13 cellular contexts compared by ENCODE assay signal in genomic region chr10:25082276-25083204, GRCh38.
DNase-seq lines count a peak whose midpoint lies in the region; ATAC-seq and TF ChIP-seq lines count a peak whose summit lies in the region.
"Had no signal": no experiment of that assay in that cellular context is flagged by ENCODE, and none has a peak within 500 bp of the region (broad histone marks: within the 10 kb centered on the region; RNA-seq: fewer than 3 reads in every experiment).

No MANE protein-coding gene starts in this region.

- WGBS in heart left ventricle, 4 donors: 50 to 58% (median 52%) methylated on average over 8 of the region's 8 CpGs
- 57 to 70% methylated on average over 8 of the region's 8 CpGs for WGBS in upper lobe of left lung, 2 donors
- 64 to 73% (median 65%) methylated on average over 8 of the region's 8 CpGs for WGBS in psoas muscle, 3 donors

- TF ChIP-seq CTCF in heart left ventricle (IDR thresholded peaks at IDR 0.05) (no peak), upper lobe of left lung (IDR thresholded peaks at IDR 0.05) (no peak), psoas muscle (IDR thresholded peaks at IDR 0.05) (no peak)

- intact Hi-C loops in Right ventricle myocardium inferior (cut with DNase I) (loop anchor here (5.0 to 10.0 kb wide), 3 partner anchors 65 to 468 kb away; partner anchors contain the start of genes ARHGAP21, ENKUR and THNSL1), heart left ventricle (cut with DNase I) (loop anchor here (2.0 to 10.0 kb wide), 10 partner anchors 54 to 465 kb away; partner anchors contain the start of genes ARHGAP21 (in 3 of the 10), ENKUR (in 1 of the 10) and THNSL1 (in 1 of the 10)), left ventricle myocardium superior (cut with micrococcal nuclease) (loop anchor here (5.0 to 10.0 kb wide), 4 partner anchors 55 to 465 kb away; partner anchors contain the start of gene ARHGAP21), psoas muscle (cut with DNase I) (loop anchor here (5.0 to 10.0 kb wide), 3 partner anchors 358 to 465 kb away; partner anchors contain the start of gene ARHGAP21 (in 1 of the 2))

- TF ChIP-seq EP300 in upper lobe of left lung (IDR thresholded peaks at IDR 0.05): peak in 1 of 4 donors; percentile 4

- TF ChIP-seq POLR2A in heart left ventricle (IDR thresholded peaks at IDR 0.05) (no peak), upper lobe of left lung (IDR thresholded peaks at IDR 0.05) (no peak)

- H3K4me3 ChIP-seq in heart left ventricle (no peak overlapping the region), upper lobe of left lung (no peak overlapping the region), psoas muscle (no peak overlapping the region)
- H3K4me3 ChIP-seq: tibial nerve had no signal

- DNase-seq in Right ventricle myocardium inferior (ENCODE audit: missing footprints): no peak
- DNase-seq in heart left ventricle: no peak
- DNase-seq in NCI-H2227 treated with DMSO at 0.1 percent for 48 hours (lab: John Stamatoyannopoulos, UW): peak; percentile 76
- DNase-seq in left ventricle myocardium superior: no peak
- DNase-seq in upper lobe of left lung: no peak
- DNase-seq in psoas muscle: no peak
- DNase-seq: activated CD4-positive, alpha-beta T cell treated with anti-CD3 and anti-CD28 coated beads for 48 hours; activated T-cell treated with anti-CD3 and anti-CD28 coated beads, Interleukin-2, amount 50 U/mL, for 1 hour; DMS 273 treated with DMSO at 0.1 percent for 48 hours; NCI-H1930 had no signal

- no peaks in the 10 kb centered on the region for H3K9me3 ChIP-seq in heart left ventricle
- H3K9me3 ChIP-seq in upper lobe of left lung: no peaks in the 10 kb centered on the region
- no peaks in the 10 kb centered on the region for H3K9me3 ChIP-seq in psoas muscle
- H3K9me3 ChIP-seq: tibial nerve had no signal

- H3K27me3 ChIP-seq in heart left ventricle: no peaks in the 10 kb centered on the region
- no peaks in the 10 kb centered on the region for H3K27me3 ChIP-seq in upper lobe of left lung
- no peaks in the 10 kb centered on the region for H3K27me3 ChIP-seq in psoas muscle (ENCODE audit: insufficient read depth in 3 of 3, low read length in 2 of 3)
- H3K27me3 ChIP-seq: tibial nerve had no signal

- H3K27ac ChIP-seq in heart left ventricle (peak overlapping the region in 2 of 12 donors; percentile 49 to 68), upper lobe of left lung (peak overlapping the region in 3 of 4 donors; percentile 10 to 57 (median 46)), psoas muscle (no peak overlapping the region)
- H3K27ac ChIP-seq: tibial nerve had no signal

- H3K4me1 ChIP-seq in heart left ventricle (peaks cover 0 to 26% (median 8%) of the 10 kb centered on the region in 12 donors), upper lobe of left lung (peaks cover 2 to 13% (median 8%) of the 10 kb centered on the region in 4 donors), psoas muscle (no peaks in the 10 kb centered on the region)

- no peaks in the 10 kb centered on the region for H3K36me3 ChIP-seq in heart left ventricle
- no peaks in the 10 kb centered on the region for H3K36me3 ChIP-seq in upper lobe of left lung
- no peaks in the 10 kb centered on the region for H3K36me3 ChIP-seq in psoas muscle (ENCODE audit: insufficient read depth in 1 of 2, low read depth in 1 of 2)
- H3K36me3 ChIP-seq: tibial nerve had no signal

- peak; percentile 18 for ATAC-seq in Right ventricle myocardium inferior
- no peak for ATAC-seq in heart left ventricle
- peak; percentile 54 for ATAC-seq in left ventricle myocardium superior
- ATAC-seq in upper lobe of left lung (ENCODE audit: low FRiP score in 2 of 2): peak in 1 of 2 donors; percentile 77
- ATAC-seq in GM21619 (IDR thresholded peaks at IDR 0.05; ENCODE audit: unreplicated experiment): no peak
- no peak for ATAC-seq in psoas muscle
- ATAC-seq in GM19395 (IDR thresholded peaks at IDR 0.05; ENCODE audit: unreplicated experiment): no peak

Comparison
In these comparisons a context has a peak if more than half of its experiments do, and no peak if none do; other contexts are left out.
1. ATAC-seq: peak in Right ventricle myocardium inferior (single experiment) and left ventricle myocardium superior (single experiment); none in heart left ventricle (0 of 4), GM21619 (single experiment), psoas muscle (0 of 4) and GM19395 (single experiment).